Comparison of ENCODE assay signal across 14 cellular contexts in genomic region chr9:33189331-33189731, GRCh38. TPM values are rescaled to one million over a fixed set of nuclear protein-coding genes. Genes with fewer than 3 reads are reported as not detected.
DNase-seq lines count a peak whose midpoint lies in the region; ATAC-seq and TF ChIP-seq lines count a peak whose summit lies in the region.
"Had no signal": no experiment of that assay in that cellular context is flagged by ENCODE, and none has a peak within 500 bp of the region (broad histone marks: within the 10 kb centered on the region; RNA-seq: fewer than 3 reads in every experiment).

No MANE protein-coding gene starts in this region.

- no peak for TF ChIP-seq CTCF in H9 (conservative IDR thresholded peaks at IDR 0.05)
- TF ChIP-seq CTCF in osteoblast (IDR thresholded peaks at IDR 0.05; ENCODE audit: extremely low read depth, low read depth, low read length), result no peak
- TF ChIP-seq CTCF in CD8-positive, alpha-beta T cell (IDR thresholded peaks at IDR 0.05), result no peak

- no peak overlapping the region for H4K5ac ChIP-seq in H9 (ENCODE audit: insufficient read length, low read depth, low read length)
- no peak overlapping the region for H4K5ac ChIP-seq in mesendoderm (ENCODE audit: low read length)

- CTCF ChIA-PET in CD8-positive, alpha-beta T cell (lab: Charles Lee), result interaction anchor here (1.0 to 1.3 kb wide), 2 partner anchors 11 to 37 kb away, joined by 3 read pairs; no protein-coding TSS in a partner anchor

- H3K4me1 ChIP-seq in H9 (ENCODE audit: insufficient read depth, low read length), result 0 out of 2 replicates have a peak, but pooled peaks cover 2% of the 10 kb centered on the region
- H3K4me1 ChIP-seq in SJCRH30, result peaks cover 28% of the 10 kb centered on the region
- H3K4me1 ChIP-seq in osteoblast (ENCODE audit: insufficient read depth, low read length), result peaks cover 24% of the 10 kb centered on the region
- H3K4me1 ChIP-seq in CD8-positive, alpha-beta T cell (ENCODE audit: insufficient read depth, low read length), result no peaks in the 10 kb centered on the region
- H3K4me1 ChIP-seq in mesendoderm (ENCODE audit: control insufficient read depth, low read depth, low read length), result peaks cover 2% of the 10 kb centered on the region
- H3K4me1 ChIP-seq: BE2C had no signal

- H3K23me2 ChIP-seq in H9 (ENCODE audit: insufficient read length, low read depth, low read length, poor library complexity, severe bottlenecking), result no peaks in the 10 kb centered on the region

- no peak overlapping the region for H3K14ac ChIP-seq in H9 (ENCODE audit: insufficient read depth, low read length)

- no peak overlapping the region for H3K56ac ChIP-seq in H9 (ENCODE audit: insufficient read length, low read depth, low read length)
- H3K56ac ChIP-seq in mesendoderm (ENCODE audit: low read length), result no peak overlapping the region

- peaks cover 7% of the 10 kb centered on the region in 2 experiments for H3K4me1 Mint-ChIP-seq in H9
- H3K4me1 Mint-ChIP-seq in natural killer cell treated with Interleukin-12 subunit alpha and Interleukin-12 subunit beta and Interleukin-15 and Interleukin-18, amount 100 ng/mL, for 72 hours (ENCODE audit: low read depth in 2 of 2), result peaks cover 4 to 6% of the 10 kb centered on the region in 2 donors
- no peaks in the 10 kb centered on the region for H3K4me1 Mint-ChIP-seq in CD8-positive, alpha-beta T cell (ENCODE audit: low read depth)
- H3K4me1 Mint-ChIP-seq: CD8-positive, alpha-beta memory T cell had no signal

- H3K4ac ChIP-seq in H9 (ENCODE audit: low read depth, low read length), result no peak overlapping the region
- no peak overlapping the region for H3K4ac ChIP-seq in mesendoderm (ENCODE audit: low read depth, low read length)

- H4K20me1 ChIP-seq in H9 (ENCODE audit: control insufficient read depth, insufficient read depth, insufficient read length), result no peaks in the 10 kb centered on the region
- H4K20me1 ChIP-seq in osteoblast (ENCODE audit: insufficient read depth, low read length), result no peaks in the 10 kb centered on the region

- H4K8ac ChIP-seq in H9 (replicated peaks; ENCODE audit: insufficient read length, low read depth, low read length) (no peak overlapping the region), mesendoderm (ENCODE audit: low read depth, low read length) (no peak overlapping the region)

- no peak overlapping the region for H3T11ph ChIP-seq in H9 (ENCODE audit: low read length)

- H2BK120ac ChIP-seq in H9 (ENCODE audit: low read depth, low read length, poor library complexity, severe bottlenecking) (no peak overlapping the region), mesendoderm (ENCODE audit: low read depth, low read length) (no peak overlapping the region)

- H2BK12ac ChIP-seq in H9 (ENCODE audit: insufficient read length, low read depth, low read length), result no peak overlapping the region

- H3K9ac ChIP-seq in H9 (ENCODE audit: extremely low read depth, insufficient read length, low read length) (no peak overlapping the region), mesendoderm (ENCODE audit: low read length) (no peak overlapping the region)

- POLR2A ChIA-PET in CD8-positive, alpha-beta T cell (lab: Charles Lee), result no interaction called here

- no peaks in the 10 kb centered on the region for H3K36me3 ChIP-seq in SJCRH30
- H3K36me3 ChIP-seq in osteoblast (ENCODE audit: insufficient read depth, low read length), result no peaks in the 10 kb centered on the region
- H3K36me3 ChIP-seq in CD8-positive, alpha-beta T cell (ENCODE audit: insufficient read depth, low read length), result no peaks in the 10 kb centered on the region
- H3K36me3 ChIP-seq in mesendoderm (ENCODE audit: control insufficient read depth, insufficient read depth, low read length), result no peaks in the 10 kb centered on the region
- H3K36me3 ChIP-seq: BE2C had no signal

- H3K79me1 ChIP-seq in H9 (ENCODE audit: insufficient read depth, low read depth, low read length, poor library complexity, severe bottlenecking) (no peaks in the 10 kb centered on the region), mesendoderm (ENCODE audit: low read length) (no peaks in the 10 kb centered on the region)

- H3K79me2 ChIP-seq in H9 (ENCODE audit: insufficient read depth, low read length) (no peaks in the 10 kb centered on the region), osteoblast (ENCODE audit: insufficient read depth, low read length) (no peaks in the 10 kb centered on the region), mesendoderm (ENCODE audit: control insufficient read depth, insufficient read depth, low read length) (no peaks in the 10 kb centered on the region)

- H2BK20ac ChIP-seq in H9 (ENCODE audit: low read depth, low read length, poor library complexity, severe bottlenecking), result no peak overlapping the region

- H2BK5ac ChIP-seq in H9 (ENCODE audit: insufficient read length, low read length), result no peak overlapping the region
- no peak overlapping the region for H2BK5ac ChIP-seq in mesendoderm (ENCODE audit: low read length)

- no peaks in the 10 kb centered on the region; a peak in 1 of 5 replicates for H3K9me3 Mint-ChIP-seq in H9
- H3K9me3 Mint-ChIP-seq in natural killer cell treated with Interleukin-12 subunit alpha and Interleukin-12 subunit beta and Interleukin-15 and Interleukin-18, amount 100 ng/mL, for 72 hours, result no peaks in the 10 kb centered on the region
- H3K9me3 Mint-ChIP-seq in CD8-positive, alpha-beta T cell, result no peaks in the 10 kb centered on the region
- H3K9me3 Mint-ChIP-seq: CD8-positive, alpha-beta memory T cell had no signal

- DNase-seq in DMS 273 (lab: John Stamatoyannopoulos, UW; ENCODE audit: unreplicated experiment) (peak; percentile 82), H9 (no peak), SJCRH30 (peak; percentile 77 to 87), osteoblast (ENCODE audit: insufficient read length, low spot score, missing footprints) (peak; percentile 43), NOMO-1 (lab: John Stamatoyannopoulos, UW; ENCODE audit: unreplicated experiment in 2 of 2) (no peak), mesendoderm (no peak)
- DNase-seq in natural killer cell treated with Interleukin-12 subunit alpha and Interleukin-12 subunit beta and Interleukin-15 and Interleukin-18, amount 100 ng/mL, for 72 hours (ENCODE audit: low spot score), result no peak
- DNase-seq in CD8-positive, alpha-beta T cell, result no peak
- DNase-seq: BE2C; CD8-positive, alpha-beta memory T cell; Kasumi-1; NCI-H1436; NCI-H510A; SIG-M5 had no signal

- H3K18ac ChIP-seq in H9 (ENCODE audit: insufficient read length, low read depth, low read length) (no peak overlapping the region), mesendoderm (ENCODE audit: low read length) (no peak overlapping the region)

- H2AFZ ChIP-seq in H9 (ENCODE audit: low read length) (no peak overlapping the region), osteoblast (ENCODE audit: low read length) (no peak overlapping the region)

- H2AK5ac ChIP-seq in H9 (ENCODE audit: insufficient read length, low read length), result no peak overlapping the region
- H2AK5ac ChIP-seq in mesendoderm (ENCODE audit: low read length), result no peak overlapping the region

- H3K27ac ChIP-seq in H9 (ENCODE audit: insufficient read length, low read depth, low read length), result no peak overlapping the region
- H3K27ac ChIP-seq in SJCRH30, result no peak overlapping the region
- H3K27ac ChIP-seq in osteoblast (ENCODE audit: low read depth, low read length), result no peak overlapping the region
- no peak overlapping the region for H3K27ac ChIP-seq in CD8-positive, alpha-beta T cell (ENCODE audit: low read depth, low read length)
- H3K27ac ChIP-seq in mesendoderm (ENCODE audit: low read depth, low read length), result no peak overlapping the region

- no peak overlapping the region for H3K4me3 ChIP-seq in SJCRH30
- H3K4me3 ChIP-seq in osteoblast (ENCODE audit: insufficient read depth, low read length), result no peak overlapping the region
- no peak overlapping the region for H3K4me3 ChIP-seq in CD8-positive, alpha-beta T cell (ENCODE audit: low read depth, low read length)
- no peak overlapping the region for H3K4me3 ChIP-seq in mesendoderm (ENCODE audit: low read length)

- H3K27me3 ChIP-seq in H9 (ENCODE audit: insufficient read depth, low read length), result no peaks in the 10 kb centered on the region
- no peaks in the 10 kb centered on the region for H3K27me3 ChIP-seq in SJCRH30
- H3K27me3 ChIP-seq in osteoblast (ENCODE audit: insufficient read depth, low read length), result no peaks in the 10 kb centered on the region
- no peaks in the 10 kb centered on the region for H3K27me3 ChIP-seq in CD8-positive, alpha-beta T cell (ENCODE audit: insufficient read depth, low read length)
- H3K27me3 ChIP-seq in mesendoderm (ENCODE audit: insufficient read depth, low read length, poor library complexity), result no peaks in the 10 kb centered on the region
- H3K27me3 ChIP-seq: BE2C had no signal

- no peaks in the 10 kb centered on the region for H3K27me3 Mint-ChIP-seq in H9 (ENCODE audit: low read depth)
- peaks cover 0 to 5% of the 10 kb centered on the region in 2 donors for H3K27me3 Mint-ChIP-seq in natural killer cell treated with Interleukin-12 subunit alpha and Interleukin-12 subunit beta and Interleukin-15 and Interleukin-18, amount 100 ng/mL, for 72 hours
- H3K27me3 Mint-ChIP-seq in CD8-positive, alpha-beta T cell (ENCODE audit: low read depth), result peaks cover 2% of the 10 kb centered on the region

- H4K91ac ChIP-seq in H9 (ENCODE audit: insufficient read length, low read depth, low read length), result no peak overlapping the region

- H3K23ac ChIP-seq in H9 (ENCODE audit: insufficient read length, low read depth, low read length), result no peak overlapping the region
- H3K23ac ChIP-seq in mesendoderm (ENCODE audit: low read length), result no peak overlapping the region

- H3K27ac Mint-ChIP-seq in H9, result no peak overlapping the region
- no peak overlapping the region for H3K27ac Mint-ChIP-seq in natural killer cell treated with Interleukin-12 subunit alpha and Interleukin-12 subunit beta and Interleukin-15 and Interleukin-18, amount 100 ng/mL, for 72 hours
- H3K27ac Mint-ChIP-seq in CD8-positive, alpha-beta T cell, result no peak overlapping the region
- H3K27ac Mint-ChIP-seq: CD8-positive, alpha-beta memory T cell had no signal

- no CpG with 5 or more reads among the region's 6 CpGs for WGBS in H9 (ENCODE audit: extremely low coverage, insufficient read length, low lambda C conversion rate)
- no CpG with 5 or more reads among the region's 6 CpGs for WGBS in mesendoderm (ENCODE audit: extremely low coverage, insufficient coverage, low lambda C conversion rate)

- no peak overlapping the region for H3K4me3 Mint-ChIP-seq in H9
- H3K4me3 Mint-ChIP-seq in natural killer cell treated with Interleukin-12 subunit alpha and Interleukin-12 subunit beta and Interleukin-15 and Interleukin-18, amount 100 ng/mL, for 72 hours, result no peak overlapping the region
- H3K4me3 Mint-ChIP-seq in CD8-positive, alpha-beta T cell, result no peak overlapping the region
- H3K4me3 Mint-ChIP-seq: CD8-positive, alpha-beta memory T cell had no signal

- H3K9me3 ChIP-seq in H9 (ENCODE audit: control insufficient read depth, low read depth, low read length), result no peaks in the 10 kb centered on the region
- no peaks in the 10 kb centered on the region for H3K9me3 ChIP-seq in SJCRH30 (replicated peaks)
- no peaks in the 10 kb centered on the region for H3K9me3 ChIP-seq in osteoblast (ENCODE audit: low read depth, low read length)
- no peaks in the 10 kb centered on the region for H3K9me3 ChIP-seq in CD8-positive, alpha-beta T cell (ENCODE audit: low read length)
- H3K9me3 ChIP-seq: BE2C had no signal

- intact Hi-C loops in CD8-positive, alpha-beta T cell (cut with DNase I, micrococcal nuclease), result no loop called here

- H3K36me3 Mint-ChIP-seq in H9 (ENCODE audit: insufficient read depth in 1 of 3, low read depth in 3 of 3), result no peaks in the 10 kb centered on the region
- no peaks in the 10 kb centered on the region for H3K36me3 Mint-ChIP-seq in natural killer cell treated with Interleukin-12 subunit alpha and Interleukin-12 subunit beta and Interleukin-15 and Interleukin-18, amount 100 ng/mL, for 72 hours
- no peaks in the 10 kb centered on the region for H3K36me3 Mint-ChIP-seq in CD8-positive, alpha-beta T cell

- no peak for ATAC-seq in natural killer cell treated with Interleukin-12 subunit alpha and Interleukin-12 subunit beta and Interleukin-15 and Interleukin-18, amount 100 ng/mL, for 72 hours
- no peak for ATAC-seq in CD8-positive, alpha-beta T cell

- no peak overlapping the region for H3K4me2 ChIP-seq in H9 (ENCODE audit: insufficient read depth, insufficient read length, low read length)
- H3K4me2 ChIP-seq in osteoblast (ENCODE audit: insufficient read depth, low read length), result no peak overlapping the region
- no peak overlapping the region for H3K4me2 ChIP-seq in mesendoderm (ENCODE audit: low read length)

- H2BK15ac ChIP-seq in H9 (ENCODE audit: low read depth, low read length), result 0 out of 2 replicates have a peak overlapping the region, but pooled peaks have one; percentile 52
- no peak overlapping the region for H2BK15ac ChIP-seq in mesendoderm (replicated peaks; ENCODE audit: low read depth)

RNA-seq across cellular contexts. Expression of gene B4GALT1, which starts 22.2 kb away (rescaled TPM):
- total RNA-seq in H9 (2021) (15.3 and 16.1 TPM in 2 replicates), osteoblast (63.7 and 76.3 TPM in 2 replicates)
- 14.0 and 15.7 TPM in 2 replicates for total RNA-seq in SJCRH30 (2014; rRNA removed; shearing (Covaris generic))
- total RNA-seq in natural killer cell treated with Interleukin-12 subunit alpha and Interleukin-12 subunit beta and Interleukin-15 and Interleukin-18, amount 100 ng/mL, for 72 hours, result 10 to 100 TPM; 51.4 to 90.6 TPM
- 100 to 1,000 TPM; 139 to 140 TPM for total RNA-seq in CD8-positive, alpha-beta T cell
- 16.0 TPM for polyA plus RNA-seq in mesendoderm (2013, experiment 1 of 2)
- polyA plus RNA-seq in mesendoderm (2013, experiment 2 of 2), result 15.4 TPM

RNA-seq across cellular contexts. Expression of gene SPINK4, which starts 50.6 kb away (rescaled TPM):
- total RNA-seq in H9 (2021) (not detected in 2 replicates), osteoblast (not detected in 2 replicates)
- not detected in 2 replicates for total RNA-seq in SJCRH30 (2014; rRNA removed; shearing (Covaris generic))
- not detected for total RNA-seq in natural killer cell treated with Interleukin-12 subunit alpha and Interleukin-12 subunit beta and Interleukin-15 and Interleukin-18, amount 100 ng/mL, for 72 hours
- not detected for total RNA-seq in CD8-positive, alpha-beta T cell
- not detected for polyA plus RNA-seq in mesendoderm (2013, experiment 1 of 2)
- polyA plus RNA-seq in mesendoderm (2013, experiment 2 of 2), result not detected
- total RNA-seq: CD8-positive, alpha-beta memory T cell had no signal
- polyA plus RNA-seq: CD8-positive, alpha-beta memory T cell had no signal

Comparison
In these comparisons a context has a peak if more than half of its experiments do, and no peak if none do; other contexts are left out.
1. DNase-seq: peak in DMS 273 (single experiment), SJCRH30 (2 of 2) and osteoblast (single experiment); none in H9 (single experiment), natural killer cell treated with Interleukin-12 subunit alpha and Interleukin-12 subunit beta and Interleukin-15 and Interleukin-18, amount 100 ng/mL, for 72 hours (single experiment), CD8-positive, alpha-beta T cell (0 of 7), NOMO-1 (0 of 2) and mesendoderm (single experiment).